In genomic region chr20:53864765-53865683, GRCh38 we compare ENCODE assay signal across 8 cellular contexts.
DNase-seq lines count a peak whose midpoint lies in the region; ATAC-seq and TF ChIP-seq lines count a peak whose summit lies in the region.
"Not testable (repeated sequence)": the region's sequence is repeated elsewhere in the genome, so short reads cannot be mapped to it uniquely, and the experiment has no call there.

No MANE protein-coding gene starts in this region.

- peak overlapping the region; percentile 83 for H2AFZ ChIP-seq in DND-41 (ENCODE audit: low read depth, low read length)

- H3K4me2 ChIP-seq in DND-41 (ENCODE audit: insufficient read depth, low read length): not testable (repeated sequence)

- not testable (repeated sequence) for H3K4me3 ChIP-seq in DND-41 (ENCODE audit: low read depth in 1 of 2, low read length in 2 of 2); esophagus (ENCODE audit: low read depth in 1 of 2, low read length in 2 of 2); prostate gland

- TF ChIP-seq CTCF in DND-41 (IDR thresholded peaks at IDR 0.05; ENCODE audit: borderline replicate concordance, extremely low read depth, low read length, poor library complexity, severe bottlenecking); prostate gland (IDR thresholded peaks at IDR 0.05); type B pancreatic cell (conservative IDR thresholded peaks at IDR 0.05): not testable (repeated sequence)

- TF ChIP-seq POLR2A in prostate gland (IDR thresholded peaks at IDR 0.05): not testable (repeated sequence)

- peak overlapping the region; percentile 9 for H3K4me3 Mint-ChIP-seq in T-helper 1 cell treated with Interleukin-12 subunit alpha and Interleukin-12 subunit beta and Interleukin-4 antibody, amounts not matched to agents 30 μg/mL and 1 μg/mL, for 36 hours
- H3K4me3 Mint-ChIP-seq in activated naive CD8-positive, alpha-beta T cell treated with anti-CD3 and anti-CD28 coated beads, Interleukin-2, amount 10 ng/mL, durations not matched to agents 7 days and 5 days: peak overlapping the region; percentile 65
- H3K4me3 Mint-ChIP-seq in memory B cell: peak overlapping the region; percentile 63
- H3K4me3 Mint-ChIP-seq in type B pancreatic cell: peak overlapping the region; percentile 70

- H3K27ac Mint-ChIP-seq in T-helper 1 cell treated with Interleukin-12 subunit alpha and Interleukin-12 subunit beta and Interleukin-4 antibody, amounts not matched to agents 30 μg/mL and 1 μg/mL, for 36 hours: peak overlapping the region; percentile 86
- peak overlapping the region; percentile 92 for H3K27ac Mint-ChIP-seq in activated naive CD8-positive, alpha-beta T cell treated with anti-CD3 and anti-CD28 coated beads, Interleukin-2, amount 10 ng/mL, durations not matched to agents 7 days and 5 days
- H3K27ac Mint-ChIP-seq in memory B cell: peak overlapping the region; percentile 97
- peak overlapping the region; percentile 94 for H3K27ac Mint-ChIP-seq in type B pancreatic cell

- H3K36me3 ChIP-seq in DND-41 (ENCODE audit: insufficient read depth, low read length); esophagus (ENCODE audit: control insufficient read depth in 2 of 2, insufficient read depth in 2 of 2, low read length in 1 of 2); prostate gland: not testable (repeated sequence)

- H3K27me3 Mint-ChIP-seq in T-helper 1 cell treated with Interleukin-12 subunit alpha and Interleukin-12 subunit beta and Interleukin-4 antibody, amounts not matched to agents 30 μg/mL and 1 μg/mL, for 36 hours (ENCODE audit: low read depth); activated naive CD8-positive, alpha-beta T cell treated with anti-CD3 and anti-CD28 coated beads, Interleukin-2, amount 10 ng/mL, durations not matched to agents 7 days and 5 days; memory B cell; type B pancreatic cell: not testable (repeated sequence)

- peak overlapping the region; percentile 35 for H3K9ac ChIP-seq in DND-41 (ENCODE audit: low read depth, low read length)

- H3K27ac ChIP-seq in DND-41 (ENCODE audit: low read length): peak overlapping the region; percentile 73
- peak overlapping the region; percentile 61 to 88 for H3K27ac ChIP-seq in esophagus (ENCODE audit: low read depth in 2 of 2, low read length in 1 of 2)
- peak overlapping the region; percentile 86 for H3K27ac ChIP-seq in prostate gland

- not testable (repeated sequence) for ATAC-seq in DND-41 (ENCODE audit: insufficient read depth, low read depth); activated naive CD8-positive, alpha-beta T cell treated with anti-CD3 and anti-CD28 coated beads, Interleukin-2, amount 10 ng/mL, durations not matched to agents 7 days and 5 days (ENCODE audit: low read depth); memory B cell (ENCODE audit: low read depth)

- 60 to 65% methylated on average over 13 of the region's 13 CpGs for WGBS in esophagus, 2 donors
- WGBS in prostate gland: 44% methylated on average over 13 of the region's 13 CpGs

- not testable (repeated sequence) for H3K9me3 Mint-ChIP-seq in T-helper 1 cell treated with Interleukin-12 subunit alpha and Interleukin-12 subunit beta and Interleukin-4 antibody, amounts not matched to agents 30 μg/mL and 1 μg/mL, for 36 hours; activated naive CD8-positive, alpha-beta T cell treated with anti-CD3 and anti-CD28 coated beads, Interleukin-2, amount 10 ng/mL, durations not matched to agents 7 days and 5 days; memory B cell; type B pancreatic cell

- not testable (repeated sequence) for H3K79me2 ChIP-seq in DND-41 (ENCODE audit: insufficient read depth, low read length)

- not testable (repeated sequence) for H4K20me1 ChIP-seq in DND-41 (ENCODE audit: insufficient read depth, low read length)

- intact Hi-C loops in prostate gland (cut with DNase I): not testable (repeated sequence)

- not testable (repeated sequence) for DNase-seq in DND-41; activated naive CD8-positive, alpha-beta T cell treated with anti-CD3 and anti-CD28 coated beads, Interleukin-2, amount 10 ng/mL, durations not matched to agents 7 days and 5 days; memory B cell (ENCODE audit: low spot score in 2 of 2); type B pancreatic cell (ENCODE audit: extremely low spot score, unreplicated experiment)
- DNase-seq in NCI-H2107 treated with DMSO at 0.1 percent for 48 hours (lab: John Stamatoyannopoulos, UW; ENCODE audit: unreplicated experiment): peak; percentile 54
- DNase-seq in prostate gland (ENCODE audit: low spot score): peak; percentile 54

- H3K36me3 Mint-ChIP-seq in T-helper 1 cell treated with Interleukin-12 subunit alpha and Interleukin-12 subunit beta and Interleukin-4 antibody, amounts not matched to agents 30 μg/mL and 1 μg/mL, for 36 hours (ENCODE audit: low read depth); activated naive CD8-positive, alpha-beta T cell treated with anti-CD3 and anti-CD28 coated beads, Interleukin-2, amount 10 ng/mL, durations not matched to agents 7 days and 5 days; memory B cell; type B pancreatic cell: not testable (repeated sequence)

- peaks cover 49% of the 10 kb centered on the region for H3K4me1 Mint-ChIP-seq in T-helper 1 cell treated with Interleukin-12 subunit alpha and Interleukin-12 subunit beta and Interleukin-4 antibody, amounts not matched to agents 30 μg/mL and 1 μg/mL, for 36 hours (ENCODE audit: low read depth)
- peaks cover 41% of the 10 kb centered on the region for H3K4me1 Mint-ChIP-seq in activated naive CD8-positive, alpha-beta T cell treated with anti-CD3 and anti-CD28 coated beads, Interleukin-2, amount 10 ng/mL, durations not matched to agents 7 days and 5 days
- peaks cover 39% of the 10 kb centered on the region for H3K4me1 Mint-ChIP-seq in memory B cell
- peaks cover 55% of the 10 kb centered on the region for H3K4me1 Mint-ChIP-seq in type B pancreatic cell (ENCODE audit: unreplicated experiment)

- H3K27me3 ChIP-seq in DND-41 (ENCODE audit: insufficient read depth, low read length, poor library complexity); esophagus (ENCODE audit: control insufficient read depth in 1 of 2, insufficient read depth in 2 of 2, low read length in 2 of 2); prostate gland (replicated peaks; ENCODE audit: insufficient read depth): not testable (repeated sequence)

- POLR2A ChIA-PET in activated naive CD8-positive, alpha-beta T cell treated with anti-CD3 and anti-CD28 coated beads, Interleukin-2, amount 10 ng/mL, durations not matched to agents 7 days and 5 days (lab: Charles Lee): interaction anchor here (0.6 to 2.7 kb wide), 12 partner anchors 8 to 286 kb away, joined by 3 to 11 read pairs (median 5); no protein-coding TSS in a partner anchor

- H3K9me3 ChIP-seq in DND-41 (ENCODE audit: insufficient read depth, low read length, severe bottlenecking); esophagus (ENCODE audit: control insufficient read depth in 2 of 2, insufficient read depth in 1 of 2, low read depth in 1 of 2, low read length in 1 of 2); prostate gland: not testable (repeated sequence)

- H3K4me1 ChIP-seq in DND-41 (ENCODE audit: insufficient read depth, low read length) (peaks cover 35% of the 10 kb centered on the region), prostate gland (replicated peaks) (peaks cover 14% of the 10 kb centered on the region)
- not testable (repeated sequence) for H3K4me1 ChIP-seq in esophagus (ENCODE audit: control insufficient read depth in 2 of 2, insufficient read depth in 2 of 2, low read length in 1 of 2)

Comparison
In these comparisons a context has a peak if more than half of its experiments do, and no peak if none do; other contexts are left out.
1. H3K4me3 Mint-ChIP-seq: peak in every context shown above with its lines; median percentile 70 in type B pancreatic cell; 65 in activated naive CD8-positive, alpha-beta T cell treated with anti-CD3 and anti-CD28 coated beads, Interleukin-2, amount 10 ng/mL, durations not matched to agents 7 days and 5 days; 63 in memory B cell; 9 in T-helper 1 cell treated with Interleukin-12 subunit alpha and Interleukin-12 subunit beta and Interleukin-4 antibody, amounts not matched to agents 30 μg/mL and 1 μg/mL, for 36 hours.